ENCODE assay signal across 16 cellular contexts in the genomic region with DNA sequence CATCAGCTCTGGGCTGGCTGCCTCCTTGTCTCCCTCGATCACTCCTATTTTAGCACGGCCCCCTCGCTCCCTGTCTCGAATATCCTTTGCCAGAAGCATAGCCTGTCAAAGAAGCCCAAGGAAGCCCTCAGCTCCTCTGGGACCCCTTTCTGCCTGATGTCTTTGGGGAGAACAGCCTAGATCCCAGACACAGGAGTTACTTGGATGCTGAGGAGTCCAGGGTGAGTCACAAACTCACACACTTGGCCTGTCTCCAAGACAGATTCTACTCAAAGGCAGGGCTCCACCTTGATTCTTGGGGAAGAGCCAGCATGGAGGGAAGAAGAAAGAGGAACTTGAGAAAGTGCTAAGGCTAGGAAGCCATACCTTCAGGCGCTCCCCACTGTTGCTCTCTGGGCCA. TPM values are rescaled to one million over a fixed set of nuclear protein-coding genes. Genes with fewer than 3 reads are reported as not detected.
A peak's percentile ranks its signal among the peaks of the same experiment; 100 is the strongest.
DNase-seq lines count a peak whose midpoint lies in the region; ATAC-seq and TF ChIP-seq lines count a peak whose summit lies in the region.
"Had no signal": no experiment of that assay in that cellular context is flagged by ENCODE, and none has a peak within 500 bp of the region (broad histone marks: within the 10 kb centered on the region; RNA-seq: fewer than 3 reads in every experiment).

No MANE protein-coding gene starts in this region.

- RAD21 ChIA-PET in HCT116 (lab: Charles Lee; ENCODE audit: low non-redundant PET in 1 of 2, low total read pairs in 2 of 2, uncharacterized antibody in 2 of 2, unreplicated experiment in 2 of 2) = no interaction called here

- H3K9me2 ChIP-seq in HCT116 (ENCODE audit: insufficient read depth) = no peaks in the 10 kb centered on the region

- ATAC-seq in HCT116 (peak; percentile 59), GM21825 (IDR thresholded peaks at IDR 0.05; ENCODE audit: unreplicated experiment) (no peak)
- ATAC-seq: gastrocnemius medialis; left lung; natural killer cell treated with Interleukin-12 subunit alpha and Interleukin-12 subunit beta and Interleukin-15 and Interleukin-18, amount 100 ng/mL, for 72 hours; right lobe of liver had no signal

- H3K9ac ChIP-seq in HCT116 (ENCODE audit: low read length) = no peak overlapping the region

- no peak for TF ChIP-seq POLR2A in HCT116 (IDR thresholded peaks at IDR 0.05; ENCODE audit: borderline replicate concordance, extremely low read depth, insufficient read depth, insufficient read length)
- TF ChIP-seq POLR2A in suprapubic skin (IDR thresholded peaks at IDR 0.05) = no peak
- TF ChIP-seq POLR2A in uterus (IDR thresholded peaks at IDR 0.05) = no peak

- H3K27ac ChIP-seq in HCT116 (ENCODE audit: low read depth, low read length) = no peak overlapping the region
- no peak overlapping the region for H3K27ac ChIP-seq in suprapubic skin
- H3K27ac ChIP-seq in uterus = no peak overlapping the region
- H3K27ac ChIP-seq: left lung, right lobe of liver had no signal

- CTCF ChIA-PET in HCT116 (lab: Charles Lee) = no interaction called here

- TF ChIP-seq CTCF in HCT116 (IDR thresholded peaks at IDR 0.05 in 2 of 3, conservative IDR thresholded peaks at IDR 0.05 in 1 of 3; ENCODE audit: borderline replicate concordance in 1 of 3, insufficient read depth in 1 of 3, low read depth in 2 of 3, low read length in 2 of 3) (no peak), GM10266 (IDR thresholded peaks at IDR 0.05; ENCODE audit: control insufficient read depth, insufficient read depth, low read depth, missing control alignments) (no peak), suprapubic skin (IDR thresholded peaks at IDR 0.05) (no peak), uterus (IDR thresholded peaks at IDR 0.05) (no peak)

- H3K4me2 ChIP-seq in HCT116 (ENCODE audit: low read length) = peak overlapping the region; percentile 28

- POLR2A ChIA-PET in HCT116 (lab: Charles Lee) = interaction anchor here (0.6 kb wide), 1 partner anchor 121 kb away, joined by 5 read pairs; no protein-coding TSS in a partner anchor

- H3K9me3 ChIP-seq in HCT116 (ENCODE audit: control insufficient read depth in 1 of 2, insufficient read depth in 1 of 2, low read depth in 1 of 2, low read length in 2 of 2) = no peaks in the 10 kb centered on the region
- no peaks in the 10 kb centered on the region for H3K9me3 ChIP-seq in suprapubic skin
- H3K9me3 ChIP-seq in uterus = no peaks in the 10 kb centered on the region
- H3K9me3 ChIP-seq: gastrocnemius medialis, left lung, right lobe of liver had no signal

- no peak overlapping the region for H2AFZ ChIP-seq in HCT116 (ENCODE audit: low read depth, low read length, poor library complexity, severe bottlenecking)

- TF ChIP-seq EP300 in suprapubic skin (IDR thresholded peaks at IDR 0.05) = no peak

- H3K4me1 ChIP-seq in HCT116 (ENCODE audit: control insufficient read depth in 1 of 2, insufficient read depth in 2 of 2, low read length in 2 of 2) (peaks cover 0 to 13% of the 10 kb centered on the region in 2 experiments; a peak in 2 of 4 replicates), suprapubic skin (peaks cover 4% of the 10 kb centered on the region), uterus (peaks cover 0 to 7% of the 10 kb centered on the region in 2 donors)

- DNase-seq in HCT116 (ENCODE audit: low read depth, low spot score) (peak; percentile 34), MV-4-11 (lab: John Stamatoyannopoulos, UW) (peak; percentile 10), astrocyte of the hippocampus (ENCODE audit: low read depth, low spot score) (peak; percentile 68), kidney glomerular epithelial cell (lab: John Stamatoyannopoulos, UW) (peak; percentile 18), GM10266 (ENCODE audit: extremely low spot score) (no peak), suprapubic skin (ENCODE audit: low spot score in 2 of 2) (no peak), uterus (no peak)
- DNase-seq: activated CD4-positive, alpha-beta T cell treated with anti-CD3 and anti-CD28 coated beads, Interleukin-2, amount 10 ng/mL, durations not matched to agents 7 days and 5 days; activated gamma-delta T cell; gastrocnemius medialis; left lung; NCI-H1105 treated with DMSO at 0.1 percent for 48 hours; NCI-H524; right lobe of liver had no signal

- H3K4me3 ChIP-seq in HCT116 (replicated peaks in 1 of 2; ENCODE audit: low read depth in 1 of 2, low read length in 2 of 2) (no peak overlapping the region), suprapubic skin (no peak overlapping the region), uterus (no peak overlapping the region)
- H3K4me3 ChIP-seq: gastrocnemius medialis, left lung, right lobe of liver had no signal

- intact Hi-C loops in HCT116 (cut with micrococcal nuclease) = no loop called here
- intact Hi-C loops in uterus (cut with DNase I; ENCODE audit: low total_unique reads) = no loop called here

- no TSS peak for BruUV-seq in HCT116 (replicated peaks; lab: Mats Ljungman, UMichigan)

- H4K20me1 ChIP-seq in HCT116 (ENCODE audit: insufficient read depth) = no peaks in the 10 kb centered on the region

- 80% methylated on average over 5 of the region's 5 CpGs for WGBS in suprapubic skin

- H3K79me2 ChIP-seq in HCT116 (ENCODE audit: insufficient read depth, low read length) = no peaks in the 10 kb centered on the region

- no peaks in the 10 kb centered on the region for H3K36me3 ChIP-seq in HCT116 (ENCODE audit: control insufficient read depth in 1 of 2, insufficient read depth in 2 of 2, low read length in 2 of 2)
- peaks cover 52% of the 10 kb centered on the region for H3K36me3 ChIP-seq in suprapubic skin
- H3K36me3 ChIP-seq in uterus = no peaks in the 10 kb centered on the region

- H3K27me3 ChIP-seq in HCT116 (ENCODE audit: insufficient read depth, low read length) (no peaks in the 10 kb centered on the region), suprapubic skin (no peaks in the 10 kb centered on the region), uterus (no peaks in the 10 kb centered on the region)
- H3K27me3 ChIP-seq: gastrocnemius medialis, left lung, right lobe of liver had no signal

- TF ChIP-seq RAD21 in HCT116 (IDR thresholded peaks at IDR 0.05; ENCODE audit: low read depth) = no peak

TF ChIP-seq in HCT116, 20 proteins besides CTCF, POLR2A, EP300 and RAD21 (continues in another document):
- TF ChIP-seq POLR2AphosphoS5 (IDR thresholded peaks at IDR 0.05; ENCODE audit: low read depth, low read length) (0 out of 2 replicates have a peak, but pooled peaks have one; percentile 21), JUND (IDR thresholded peaks at IDR 0.05) (no peak), CEBPB (IDR thresholded peaks at IDR 0.05; ENCODE audit: low read depth) (no peak)
- TF ChIP-seq, protein P1, sequence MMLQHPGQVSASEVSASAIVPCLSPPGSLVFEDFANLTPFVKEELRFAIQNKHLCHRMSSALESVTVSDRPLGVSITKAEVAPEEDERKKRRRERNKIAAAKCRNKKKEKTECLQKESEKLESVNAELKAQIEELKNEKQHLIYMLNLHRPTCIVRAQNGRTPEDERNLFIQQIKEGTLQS (IDR thresholded peaks at IDR 0.05) = no peak
- TF ChIP-seq, protein P2, sequence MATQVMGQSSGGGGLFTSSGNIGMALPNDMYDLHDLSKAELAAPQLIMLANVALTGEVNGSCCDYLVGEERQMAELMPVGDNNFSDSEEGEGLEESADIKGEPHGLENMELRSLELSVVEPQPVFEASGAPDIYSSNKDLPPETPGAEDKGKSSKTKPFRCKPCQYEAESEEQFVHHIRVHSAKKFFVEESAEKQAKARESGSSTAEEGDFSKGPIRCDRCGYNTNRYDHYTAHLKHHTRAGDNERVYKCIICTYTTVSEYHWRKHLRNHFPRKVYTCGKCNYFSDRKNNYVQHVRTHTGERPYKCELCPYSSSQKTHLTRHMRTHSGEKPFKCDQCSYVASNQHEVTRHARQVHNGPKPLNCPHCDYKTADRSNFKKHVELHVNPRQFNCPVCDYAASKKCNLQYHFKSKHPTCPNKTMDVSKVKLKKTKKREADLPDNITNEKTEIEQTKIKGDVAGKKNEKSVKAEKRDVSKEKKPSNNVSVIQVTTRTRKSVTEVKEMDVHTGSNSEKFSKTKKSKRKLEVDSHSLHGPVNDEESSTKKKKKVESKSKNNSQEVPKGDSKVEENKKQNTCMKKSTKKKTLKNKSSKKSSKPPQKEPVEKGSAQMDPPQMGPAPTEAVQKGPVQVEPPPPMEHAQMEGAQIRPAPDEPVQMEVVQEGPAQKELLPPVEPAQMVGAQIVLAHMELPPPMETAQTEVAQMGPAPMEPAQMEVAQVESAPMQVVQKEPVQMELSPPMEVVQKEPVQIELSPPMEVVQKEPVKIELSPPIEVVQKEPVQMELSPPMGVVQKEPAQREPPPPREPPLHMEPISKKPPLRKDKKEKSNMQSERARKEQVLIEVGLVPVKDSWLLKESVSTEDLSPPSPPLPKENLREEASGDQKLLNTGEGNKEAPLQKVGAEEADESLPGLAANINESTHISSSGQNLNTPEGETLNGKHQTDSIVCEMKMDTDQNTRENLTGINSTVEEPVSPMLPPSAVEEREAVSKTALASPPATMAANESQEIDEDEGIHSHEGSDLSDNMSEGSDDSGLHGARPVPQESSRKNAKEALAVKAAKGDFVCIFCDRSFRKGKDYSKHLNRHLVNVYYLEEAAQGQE (IDR thresholded peaks at IDR 0.05; ENCODE audit: low read depth) = no peak

RNA-seq across cellular contexts. Expression of a gene that starts 8.1 kb away (rescaled TPM):
- 1.1 TPM for total RNA-seq in HCT116 (2021; ENCODE audit: unreplicated experiment)
- polyA plus RNA-seq in HCT116 (2012) = 0.40 and 0.61 TPM in 2 replicates
- total RNA-seq in suprapubic skin = 10 to 100 TPM in 2 of 4 donors, 1 to 10 TPM in 2; 4.7 to 96.5 (median 10.0) TPM
- total RNA-seq in uterus = 10 to 100 TPM in 1 of 4 donors, 1 to 10 TPM in 2, not detected in 1; 4.4 to 21.8 (median 5.1) TPM

RNA-seq across cellular contexts. Expression of a gene that starts 27.9 kb away (rescaled TPM):
- total RNA-seq in HCT116 (2021; ENCODE audit: unreplicated experiment) (53.2 TPM), suprapubic skin (10 to 100 TPM; 19.6 to 35.4 (median 29.1) TPM), uterus (10 to 100 TPM in 3 of 4 donors, 1 to 10 TPM in 1; 8.2 to 22.3 (median 16.7) TPM)
- polyA plus RNA-seq in HCT116 (2012) = 20.7 and 28.2 TPM in 2 replicates

RNA-seq across cellular contexts. Expression of a gene that starts 36.1 kb away (rescaled TPM):
- total RNA-seq in HCT116 (2021; ENCODE audit: unreplicated experiment) (82.7 TPM), suprapubic skin (100 to 1,000 TPM; 147 to 240 (median 215) TPM), uterus (100 to 1,000 TPM in 2 of 4 donors, 10 to 100 TPM in 2; 66.2 to 212 (median 90.9) TPM)
- polyA plus RNA-seq in HCT116 (2012) = 75.8 and 86.4 TPM in 2 replicates

RNA-seq across cellular contexts. Expression of a gene that starts 38.0 kb away (rescaled TPM):
- 5.0 TPM for total RNA-seq in HCT116 (2021; ENCODE audit: unreplicated experiment)
- polyA plus RNA-seq in HCT116 (2012) = 7.9 and 10.0 TPM in 2 replicates
- total RNA-seq in suprapubic skin = 10 to 100 TPM in 3 of 4 donors, 1 to 10 TPM in 1; 8.7 to 13.7 (median 11.3) TPM
- 10 to 100 TPM in 2 of 4 donors, 1 to 10 TPM in 2; 2.3 to 15.5 (median 11.5) TPM for total RNA-seq in uterus

RNA-seq across cellular contexts. Expression of a gene that starts 38.5 kb away (rescaled TPM):
- 56.6 TPM for total RNA-seq in HCT116 (2021; ENCODE audit: unreplicated experiment)
- 36.3 and 49.0 TPM in 2 replicates for polyA plus RNA-seq in HCT116 (2012)
- total RNA-seq in suprapubic skin = 10 to 100 TPM in 3 of 4 donors, 1 to 10 TPM in 1; 9.1 to 24.1 (median 16.4) TPM
- 10 to 100 TPM in 3 of 4 donors, 1 to 10 TPM in 1; 5.1 to 22.4 (median 18.0) TPM for total RNA-seq in uterus

Comparison
In these comparisons a context has a peak if more than half of its experiments do, and no peak if none do; other contexts are left out.
1. DNase-seq: peak in HCT116 (single experiment), MV-4-11 (single experiment), astrocyte of the hippocampus (single experiment) and kidney glomerular epithelial cell (single experiment); none in GM10266 (single experiment), suprapubic skin (0 of 2) and uterus (0 of 2).